In the genomic region with DNA sequence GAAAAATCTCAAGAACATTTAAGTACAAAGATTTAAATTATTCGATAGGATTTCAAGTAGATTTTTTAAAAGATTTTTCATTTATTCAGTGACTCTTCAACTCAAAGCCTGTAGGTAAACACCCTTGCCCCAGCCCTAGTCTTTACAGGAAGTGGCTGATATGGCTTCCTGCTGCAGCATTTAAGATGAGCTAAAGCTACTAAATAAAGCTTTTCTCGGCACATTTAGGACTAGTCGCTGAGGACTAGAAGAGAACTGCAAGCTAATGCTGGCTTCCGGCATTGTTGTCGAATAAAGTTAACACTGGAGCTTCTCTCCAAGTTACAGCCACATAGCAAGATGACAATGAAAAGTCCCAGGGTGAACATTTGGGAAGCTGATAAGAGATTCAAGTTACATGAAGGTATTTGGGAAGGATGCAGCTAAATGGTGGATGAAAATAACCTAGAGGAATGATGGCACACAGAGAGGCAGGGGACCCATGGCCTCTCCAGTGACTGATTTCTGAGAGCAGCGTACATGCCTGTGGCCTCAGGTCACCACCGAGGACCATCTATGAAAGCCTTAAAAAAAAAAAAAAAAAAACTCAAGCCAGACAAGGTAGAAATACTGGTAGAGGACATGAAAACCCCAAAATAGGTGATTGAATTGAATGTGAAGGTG, we compare ENCODE assay signal across 9 cellular contexts.
DNase-seq lines count a peak whose midpoint lies in the region; ATAC-seq and TF ChIP-seq lines count a peak whose summit lies in the region.
"Had no signal": no experiment of that assay in that cellular context is flagged by ENCODE, and none has a peak within 500 bp of the region (broad histone marks: within the 10 kb centered on the region; RNA-seq: fewer than 3 reads in every experiment).

No MANE protein-coding gene starts in this region.

- no peaks in the 10 kb centered on the region for H3K79me2 ChIP-seq in hepatocyte

- intact Hi-C loops in CD14-positive monocyte (cut with micrococcal nuclease) = no loop called here

- peak overlapping the region; percentile 72 to 98 (median 94) for H3K27ac Mint-ChIP-seq in CD8-positive, alpha-beta memory T cell
- H3K27ac Mint-ChIP-seq in CD14-positive monocyte = no peak overlapping the region

- no peak for TF ChIP-seq CTCF in hepatocyte (IDR thresholded peaks at IDR 0.05; ENCODE audit: poor library complexity)
- TF ChIP-seq CTCF in CD14-positive monocyte (IDR thresholded peaks at IDR 0.05) = no peak

- peaks cover 3 to 29% (median 18%) of the 10 kb centered on the region in 5 donors for H3K9me3 Mint-ChIP-seq in CD8-positive, alpha-beta memory T cell
- H3K9me3 Mint-ChIP-seq in CD14-positive monocyte = peaks cover 0 to 4% (median 0%) of the 10 kb centered on the region in 7 donors

- H3K36me3 Mint-ChIP-seq in CD8-positive, alpha-beta memory T cell = peaks cover 3 to 32% (median 5%) of the 10 kb centered on the region in 3 donors
- H3K36me3 Mint-ChIP-seq in CD14-positive monocyte = no peaks in the 10 kb centered on the region

- no peak overlapping the region for H3K27ac ChIP-seq in CD8-positive, alpha-beta memory T cell (ENCODE audit: low read depth, low read length)
- peak overlapping the region; percentile 56 for H3K27ac ChIP-seq in hepatocyte

- H3K4me3 ChIP-seq in CD8-positive, alpha-beta memory T cell (ENCODE audit: low read length) = peak overlapping the region; percentile 2
- H3K4me3 ChIP-seq in hepatocyte = no peak overlapping the region

- H2AFZ ChIP-seq in hepatocyte = no peak overlapping the region

- H3K9me2 ChIP-seq in hepatocyte (replicated peaks; ENCODE audit: insufficient read depth) = no peaks in the 10 kb centered on the region

- H4K20me1 ChIP-seq in hepatocyte (ENCODE audit: insufficient read depth, poor library complexity, severe bottlenecking) = no peaks in the 10 kb centered on the region

- H3K4me3 Mint-ChIP-seq in CD8-positive, alpha-beta memory T cell = peak overlapping the region; percentile 64 to 88 (median 78)
- H3K4me3 Mint-ChIP-seq in CD14-positive monocyte = no peak overlapping the region

- ATAC-seq in GM21515 (IDR thresholded peaks at IDR 0.05; ENCODE audit: unreplicated experiment) = peak; percentile 41

- H3K36me3 ChIP-seq in CD8-positive, alpha-beta memory T cell (ENCODE audit: insufficient read depth, low read length) = no peaks in the 10 kb centered on the region
- no peaks in the 10 kb centered on the region for H3K36me3 ChIP-seq in hepatocyte (replicated peaks; ENCODE audit: insufficient read depth, low read depth)

- WGBS in hepatocyte (ENCODE audit: low lambda C conversion rate, missing lambda C conversion rate) = 66% methylated on average over 7 of the region's 7 CpGs

- CTCF ChIA-PET in CD8-positive, alpha-beta memory T cell (lab: Charles Lee) = interaction anchor here (0.8 to 2.0 kb wide), 7 partner anchors 9 to 209 kb away, joined by 3 to 10 read pairs (median 4); no protein-coding TSS in a partner anchor

- no peaks in the 10 kb centered on the region for H3K9me3 ChIP-seq in CD8-positive, alpha-beta memory T cell (ENCODE audit: low read length)
- H3K9me3 ChIP-seq in hepatocyte (ENCODE audit: low read depth) = no peaks in the 10 kb centered on the region

- no peaks in the 10 kb centered on the region for H3K27me3 ChIP-seq in CD8-positive, alpha-beta memory T cell (ENCODE audit: insufficient read depth, low read length, poor library complexity, severe bottlenecking)
- H3K27me3 ChIP-seq in hepatocyte = no peaks in the 10 kb centered on the region

- H3K4me1 Mint-ChIP-seq in CD8-positive, alpha-beta memory T cell = peaks cover 62 to 72% (median 70%) of the 10 kb centered on the region in 3 donors
- peaks cover 5% of the 10 kb centered on the region for H3K4me1 Mint-ChIP-seq in CD14-positive monocyte

- H3K27me3 Mint-ChIP-seq in CD8-positive, alpha-beta memory T cell = no peaks in the 10 kb centered on the region
- H3K27me3 Mint-ChIP-seq in CD14-positive monocyte (ENCODE audit: low read depth in 3 of 3) = peaks cover 0 to 1% (median 0%) of the 10 kb centered on the region in 3 donors

- H3K4me1 ChIP-seq in CD8-positive, alpha-beta memory T cell (ENCODE audit: insufficient read depth, low read length) = peaks cover 61% of the 10 kb centered on the region
- H3K4me1 ChIP-seq in hepatocyte (ENCODE audit: insufficient read depth) = peaks cover 2% of the 10 kb centered on the region

- no peak overlapping the region for H3K4me2 ChIP-seq in hepatocyte

- POLR2A ChIA-PET in CD8-positive, alpha-beta memory T cell (lab: Charles Lee) = interaction anchor here (1.0 to 1.5 kb wide), 2 partner anchors 11 to 272 kb away, joined by 8 to 9 read pairs; partner anchors contain the start of gene TGDS

- peak in 4 of 5 donors; percentile 7 to 71 (median 56) for DNase-seq in CD8-positive, alpha-beta memory T cell
- peak in 3 of 5 donors; percentile 11 to 86 (median 23) for DNase-seq in T-helper 1 cell
- DNase-seq in hepatocyte (ENCODE audit: low spot score) = no peak
- DNase-seq in NCI-H1930 (lab: John Stamatoyannopoulos, UW) = no peak
- no peak for DNase-seq in CD14-positive monocyte (ENCODE audit: low spot score)
- DNase-seq in kidney glomerular epithelial cell (lab: John Stamatoyannopoulos, UW) = no peak
- no peak for DNase-seq in NCI-H446 (lab: John Stamatoyannopoulos, UW)
- DNase-seq: NCI-H526 had no signal

Comparison
In these comparisons a context has a peak if more than half of its experiments do, and no peak if none do; other contexts are left out.
1. DNase-seq: peak in CD8-positive, alpha-beta memory T cell (4 of 5) and T-helper 1 cell (3 of 5); none in hepatocyte (single experiment), NCI-H1930 (0 of 2), CD14-positive monocyte (single experiment), kidney glomerular epithelial cell (single experiment) and NCI-H446 (0 of 2).
2. H3K27ac Mint-ChIP-seq: peak in CD8-positive, alpha-beta memory T cell (8 of 8); none in CD14-positive monocyte (0 of 7).
3. H3K4me3 Mint-ChIP-seq: peak in CD8-positive, alpha-beta memory T cell (7 of 7); none in CD14-positive monocyte (0 of 2).